ENCODE assay signal across 1 cellular context in the genomic region with DNA sequence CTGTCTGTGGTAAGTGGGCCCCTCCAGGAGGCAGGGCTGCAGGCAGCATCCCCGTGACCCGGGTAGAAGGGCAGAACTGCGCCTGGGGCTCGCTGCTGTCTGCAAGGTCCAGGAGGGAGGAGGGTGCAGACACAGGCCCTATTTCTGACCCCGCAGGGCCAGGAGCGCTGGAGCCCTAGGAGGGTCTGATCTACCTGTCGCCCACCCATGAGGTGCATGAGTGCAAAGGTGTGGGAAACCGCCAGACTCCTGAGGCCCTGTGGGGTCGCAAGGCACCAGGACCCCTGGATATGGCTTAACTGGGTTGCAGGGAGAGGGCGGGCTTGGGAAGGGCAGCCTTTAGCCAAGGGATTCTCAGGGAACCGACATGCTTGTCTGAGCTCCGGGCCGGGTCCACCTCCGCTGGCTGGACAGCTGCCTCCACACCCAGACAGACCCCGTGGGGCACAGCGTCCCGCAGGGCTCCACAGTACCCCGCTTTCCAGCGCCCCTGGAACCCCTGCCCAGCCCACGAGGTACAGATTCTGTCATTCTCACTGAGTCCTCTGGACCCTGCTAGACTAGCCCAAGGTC.
TF ChIP-seq lines count a peak whose summit lies in the region.

No MANE protein-coding gene starts in this region.

TF ChIP-seq in H1, 55 proteins besides CTCF, POLR2A, EP300 and RAD21:
- no peak for TF ChIP-seq SP4 (IDR thresholded peaks at IDR 0.05; ENCODE audit: low read length)
- TF ChIP-seq POLR2AphosphoS5 (IDR thresholded peaks at IDR 0.05; ENCODE audit: low read depth, low read length): no peak
- no peak for TF ChIP-seq CREB1 (IDR thresholded peaks at IDR 0.05)
- no peak for TF ChIP-seq TAF7 (optimal IDR thresholded peaks at IDR 0.05; ENCODE audit: borderline replicate concordance, low read depth, low read length)
- no peak for TF ChIP-seq TBP (IDR thresholded peaks at IDR 0.05; ENCODE audit: low read depth, low read length)
- TF ChIP-seq CEBPB (IDR thresholded peaks at IDR 0.05; ENCODE audit: low read depth, low read length): no peak
- TF ChIP-seq CHD1 (IDR thresholded peaks at IDR 0.05; ENCODE audit: low read depth, low read length): no peak
TF ChIP-seq in H1: peak in this region for 0.
